In genomic region chr13:99971576-99972189, GRCh38 we compare ENCODE assay signal across 1 cellular context.
TF ChIP-seq lines count a peak whose summit lies in the region.

ZIC5 (minus strand) TSS chr13:99971767; CDS start chr13:99971603, 164 bp downstream.

TF ChIP-seq in WTC11, 78 proteins besides CTCF, POLR2A, EP300 and RAD21 (continued from another document and continues in another):
- TF ChIP-seq ARID4B (CRISPR knock-in tag; IDR thresholded peaks at IDR 0.05; ENCODE audit: borderline replicate concordance) (peak; percentile 58; the same call in 1 of the 2 replicates), MLX (CRISPR knock-in tag; IDR thresholded peaks at IDR 0.05) (no peak), ZNF512 (CRISPR knock-in tag; IDR thresholded peaks at IDR 0.05; ENCODE audit: borderline replicate concordance) (no peak), FOXP4 (CRISPR knock-in tag; IDR thresholded peaks at IDR 0.05) (peak; percentile 80; the same call in 1 of the 2 replicates), ETV6 (CRISPR knock-in tag; IDR thresholded peaks at IDR 0.05) (peak; percentile 89), ZMAT4 (CRISPR knock-in tag; IDR thresholded peaks at IDR 0.05) (no peak), TEAD1 (CRISPR knock-in tag; IDR thresholded peaks at IDR 0.05) (0 out of 2 replicates have a peak, but pooled peaks have one; percentile 81), RELA (CRISPR knock-in tag; IDR thresholded peaks at IDR 0.05; ENCODE audit: borderline replicate concordance) (0 out of 2 replicates have a peak, but pooled peaks have one; percentile 51), ZNF317 (CRISPR knock-in tag; IDR thresholded peaks at IDR 0.05; ENCODE audit: borderline replicate concordance, low read depth) (0 out of 2 replicates have a peak, but pooled peaks have one; percentile 13), CREB1 (CRISPR knock-in tag; IDR thresholded peaks at IDR 0.05) (peak; percentile 77; the same call in 1 of the 2 replicates), FOXJ3 (CRISPR knock-in tag; IDR thresholded peaks at IDR 0.05; ENCODE audit: borderline replicate concordance) (peak; percentile 41; the same call in 1 of the 2 replicates), NR2C2 (CRISPR knock-in tag; IDR thresholded peaks at IDR 0.05) (no peak), ATF6 (CRISPR knock-in tag; IDR thresholded peaks at IDR 0.05) (no peak), SMAD4 (CRISPR knock-in tag; IDR thresholded peaks at IDR 0.05) (no peak), FOXK1 (CRISPR knock-in tag; IDR thresholded peaks at IDR 0.05) (peak; percentile 88; the same call in 1 of the 2 replicates), ZBTB21 (CRISPR knock-in tag; IDR thresholded peaks at IDR 0.05; ENCODE audit: borderline replicate concordance) (peak; percentile 66; the same call in 1 of the 2 replicates), NFE2L1 (CRISPR knock-in tag; IDR thresholded peaks at IDR 0.05) (peak; percentile 57; the same call in 1 of the 2 replicates), HMGA2 (CRISPR knock-in tag; IDR thresholded peaks at IDR 0.05) (no peak), AR (CRISPR knock-in tag; IDR thresholded peaks at IDR 0.05) (no peak), ERG (CRISPR knock-in tag; IDR thresholded peaks at IDR 0.05) (no peak), USF1 (CRISPR knock-in tag; IDR thresholded peaks at IDR 0.05) (peak; percentile 55; the same call in 1 of the 2 replicates), SP1 (CRISPR knock-in tag; conservative IDR thresholded peaks at IDR 0.05) (peak; percentile 74), TEAD4 (CRISPR knock-in tag; IDR thresholded peaks at IDR 0.05) (no peak), GTF2I (CRISPR knock-in tag; conservative IDR thresholded peaks at IDR 0.05) (no peak), ATF1 (CRISPR knock-in tag; IDR thresholded peaks at IDR 0.05) (peak; percentile 74; the same call in 1 of the 2 replicates), MYBL2 (CRISPR knock-in tag; IDR thresholded peaks at IDR 0.05) (peak; percentile 83), TCF7 (CRISPR knock-in tag; IDR thresholded peaks at IDR 0.05; ENCODE audit: low read depth) (no peak), PRDM15 (CRISPR knock-in tag; IDR thresholded peaks at IDR 0.05) (no peak), ZNF396 (CRISPR knock-in tag; IDR thresholded peaks at IDR 0.05; ENCODE audit: borderline replicate concordance) (no peak), STAT6 (CRISPR knock-in tag; conservative IDR thresholded peaks at IDR 0.05; ENCODE audit: low read depth) (peak; percentile 56; the same call in 1 of the 2 replicates)
